In the genomic region with DNA sequence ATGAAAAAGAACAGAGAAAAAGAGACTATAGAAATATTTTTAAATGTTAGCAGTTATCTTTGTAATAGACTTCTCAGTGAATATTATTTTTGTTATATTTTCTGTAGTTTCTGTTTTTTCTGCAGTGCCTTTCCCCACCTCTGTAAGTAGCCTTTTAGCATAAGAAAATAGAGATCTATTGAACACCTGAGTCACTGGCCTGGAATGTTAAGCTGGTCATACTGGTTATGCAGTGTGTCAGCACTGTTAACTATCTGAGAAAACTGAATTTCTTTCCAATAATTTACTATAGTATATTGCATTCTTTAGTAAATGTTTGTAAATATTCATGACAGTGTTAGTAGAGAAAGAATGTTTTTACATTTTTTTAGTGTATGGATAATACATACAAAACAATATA, we compare ENCODE assay signal across 13 cellular contexts.
DNase-seq lines count a peak whose midpoint lies in the region; ATAC-seq and TF ChIP-seq lines count a peak whose summit lies in the region.
"Had no signal": no experiment of that assay in that cellular context is flagged by ENCODE, and none has a peak within 500 bp of the region (broad histone marks: within the 10 kb centered on the region; RNA-seq: fewer than 3 reads in every experiment).

No MANE protein-coding gene starts in this region.

- no peak for TF ChIP-seq CTCF in HFF-Myc (IDR thresholded peaks at IDR 0.05; ENCODE audit: low read depth, low read length, missing control alignments)

- H3K79me2 ChIP-seq in ACC112 (ENCODE audit: control insufficient read depth, insufficient read depth, low read length, unreplicated experiment), result no peaks in the 10 kb centered on the region

- in situ Hi-C loops in G401 (cut with HindIII; ENCODE audit: low sequenced_read_pairs), result no loop called here

- peaks cover 18% of the 10 kb centered on the region for H3K4me1 ChIP-seq in ACC112 (ENCODE audit: control insufficient read depth, insufficient read depth, low read length, unreplicated experiment)
- H3K4me1 ChIP-seq in iPS DF 6.9 (ENCODE audit: control insufficient read depth, insufficient read depth, low read length), result 0 out of 2 replicates have a peak, but pooled peaks cover under 1% of the 10 kb centered on the region
- H3K4me1 ChIP-seq: BE2C, Peyer's patch had no signal

- no peaks in the 10 kb centered on the region for H3K9me3 ChIP-seq in iPS DF 6.9 (ENCODE audit: control insufficient read depth, insufficient read depth, low read length)
- H3K9me3 ChIP-seq: BE2C, neutrophil, Peyer's patch had no signal

- H3K4me3 ChIP-seq in ACC112 (ENCODE audit: low read depth, low read length) (no peak overlapping the region), HFF-Myc (replicated peaks; ENCODE audit: low read depth, low read length) (no peak overlapping the region), iPS DF 6.9 (ENCODE audit: low read length) (no peak overlapping the region)
- H3K4me3 ChIP-seq: Peyer's patch had no signal

- no peak overlapping the region for H2AFZ ChIP-seq in ACC112 (ENCODE audit: low read length, unreplicated experiment)

- H3K27me3 ChIP-seq in ACC112 (ENCODE audit: insufficient read depth, low read length) (no peaks in the 10 kb centered on the region), iPS DF 6.9 (ENCODE audit: control insufficient read depth, insufficient read depth, low read length) (no peaks in the 10 kb centered on the region)
- H3K27me3 ChIP-seq: BE2C, neutrophil, Peyer's patch had no signal

- H3K27ac ChIP-seq in ACC112 (ENCODE audit: low read depth, low read length), result 0 out of 2 replicates have a peak overlapping the region, but pooled peaks have one; percentile 4
- no peak overlapping the region for H3K27ac ChIP-seq in iPS DF 6.9 (ENCODE audit: low read length)
- H3K27ac ChIP-seq: neutrophil, Peyer's patch, VCaP had no signal

- H3K36me3 ChIP-seq in ACC112 (ENCODE audit: insufficient read depth, low read length) (peaks cover 11% of the 10 kb centered on the region; the same call in 1 of the 2 replicates), iPS DF 6.9 (ENCODE audit: control insufficient read depth, insufficient read depth, low read length) (no peaks in the 10 kb centered on the region)
- H3K36me3 ChIP-seq: BE2C, neutrophil, Peyer's patch had no signal

- DNase-seq in HFF-Myc (ENCODE audit: extremely low read depth, low read depth), result peak; percentile 12
- DNase-seq in amniotic stem cell (lab: John Stamatoyannopoulos, UW), result peak; percentile 17
- peak; percentile 39 for DNase-seq in iPS DF 6.9 (ENCODE audit: low read depth, low spot score)
- DNase-seq in NCI-H2029 (lab: John Stamatoyannopoulos, UW), result no peak
- no peak for DNase-seq in G401 (ENCODE audit: low spot score)
- DNase-seq: activated T-cell treated with anti-CD3 and anti-CD28 coated beads, Interleukin-2, amount 50 U/mL, for 72 hours; BE2C; Peyer's patch had no signal

- ATAC-seq in HG02678 (IDR thresholded peaks at IDR 0.05; ENCODE audit: unreplicated experiment), result no peak
- ATAC-seq in HG03442 (IDR thresholded peaks at IDR 0.05; ENCODE audit: unreplicated experiment), result no peak
- ATAC-seq: activated T-cell treated with anti-CD3 and anti-CD28 coated beads, Interleukin-2, amount 50 U/mL, for 72 hours had no signal

Comparison
In these comparisons a context has a peak if more than half of its experiments do, and no peak if none do; other contexts are left out.
1. DNase-seq: peak in HFF-Myc (single experiment), amniotic stem cell (single experiment) and iPS DF 6.9 (single experiment); none in NCI-H2029 (single experiment) and G401 (single experiment).